Comparison of ENCODE assay signal across 11 cellular contexts in genomic region chr17:32875230-32875903, GRCh38. TPM values are rescaled to one million over a fixed set of nuclear protein-coding genes. Genes with fewer than 3 reads are reported as not detected.
DNase-seq lines count a peak whose midpoint lies in the region; ATAC-seq, FAIRE-seq and TF ChIP-seq lines count a peak whose summit lies in the region.
"Had no signal": no experiment of that assay in that cellular context is flagged by ENCODE, and none has a peak within 500 bp of the region (broad histone marks: within the 10 kb centered on the region; RNA-seq: fewer than 3 reads in every experiment).

No MANE protein-coding gene starts in this region.

- no peaks in the 10 kb centered on the region for H3K9me1 ChIP-seq in endothelial cell of umbilical vein (replicated peaks; ENCODE audit: control insufficient read depth, extremely low read depth, insufficient read depth, low read length)

- H3K4me1 ChIP-seq in OCI-LY3 (ENCODE audit: low read length) (peaks cover 25% of the 10 kb centered on the region), endothelial cell of umbilical vein (ENCODE audit: control insufficient read depth, extremely low read depth, insufficient read depth, low read length) (peaks cover 32% of the 10 kb centered on the region), trophoblast cell (ENCODE audit: control insufficient read depth in 1 of 2, insufficient read depth in 2 of 2, low read length in 2 of 2) (peaks cover 0 to 11% of the 10 kb centered on the region in 2 experiments)

- CTCF ChIA-PET in Calu3 (lab: Charles Lee), result interaction anchor here (0.7 to 3.9 kb wide), 9 partner anchors 40 to 313 kb away, joined by 3 to 67 read pairs (median 6); no protein-coding TSS in a partner anchor
- CTCF ChIA-PET in endothelial cell of umbilical vein (lab: Charles Lee), result interaction anchor here (0.8 to 9.1 kb wide), 20 partner anchors 7 to 391 kb away, joined by 3 to 420 read pairs (median 23); partner anchors contain the start of gene TMEM98

- H2AFZ ChIP-seq in OCI-LY3 (ENCODE audit: low read depth, low read length) (no peak overlapping the region), endothelial cell of umbilical vein (ENCODE audit: low read depth, low read length) (no peak overlapping the region), trophoblast cell (ENCODE audit: insufficient read depth, low read length, poor library complexity) (no peak overlapping the region)

- no peak for TF ChIP-seq CTCF in Calu3 (IDR thresholded peaks at IDR 0.05; ENCODE audit: unreplicated experiment)
- TF ChIP-seq CTCF in OCI-LY3 (IDR thresholded peaks at IDR 0.05; ENCODE audit: low read depth, low read length), result no peak
- TF ChIP-seq CTCF in endothelial cell of umbilical vein (IDR thresholded peaks at IDR 0.05; ENCODE audit: extremely low read depth in 1 of 2, insufficient read depth in 1 of 2, low read depth in 1 of 2, low read length in 2 of 2), result no peak

- H3K27me3 ChIP-seq in OCI-LY3 (ENCODE audit: low read depth, low read length), result no peaks in the 10 kb centered on the region
- no peaks in the 10 kb centered on the region for H3K27me3 ChIP-seq in endothelial cell of umbilical vein (ENCODE audit: control insufficient read depth in 2 of 2, insufficient read depth in 2 of 2, low read length in 2 of 2)
- no peaks in the 10 kb centered on the region for H3K27me3 ChIP-seq in trophoblast cell (ENCODE audit: insufficient read depth, low read length)

- TF ChIP-seq POLR2A in endothelial cell of umbilical vein (IDR thresholded peaks at IDR 0.05; ENCODE audit: low read depth, low read length), result no peak

- H3K9me3 ChIP-seq in OCI-LY3 (ENCODE audit: insufficient read depth, low read length), result no peaks in the 10 kb centered on the region
- H3K9me3 ChIP-seq in endothelial cell of umbilical vein (replicated peaks; ENCODE audit: control insufficient read depth, insufficient read depth, low read length), result no peaks in the 10 kb centered on the region
- no peaks in the 10 kb centered on the region for H3K9me3 ChIP-seq in trophoblast cell (ENCODE audit: insufficient read depth, low read depth, low read length)

- H2BK120ac ChIP-seq in trophoblast cell (ENCODE audit: insufficient read depth, low read length, poor library complexity), result no peak overlapping the region

- FAIRE-seq in endothelial cell of umbilical vein (lab: Jason Lieb, UNC), result no peak
- FAIRE-seq: colon, TTC549 had no signal

- peaks cover 18% of the 10 kb centered on the region for H3K36me3 Mint-ChIP-seq in Calu3 (ENCODE audit: insufficient read depth, unreplicated experiment)

- H3K27me3 Mint-ChIP-seq in Calu3 (ENCODE audit: unreplicated experiment), result no peaks in the 10 kb centered on the region

- H3K27ac ChIP-seq in OCI-LY3 (ENCODE audit: low read length), result no peak overlapping the region
- H3K27ac ChIP-seq in endothelial cell of umbilical vein (ENCODE audit: insufficient read depth, low read depth, low read length), result peak overlapping the region; percentile 77
- no peak overlapping the region for H3K27ac ChIP-seq in trophoblast cell (ENCODE audit: low read depth, low read length)

- no peak for ATAC-seq in GM19463 (IDR thresholded peaks at IDR 0.05; ENCODE audit: unreplicated experiment)
- ATAC-seq in HG03159 (IDR thresholded peaks at IDR 0.05; ENCODE audit: unreplicated experiment), result no peak

- WGBS in trophoblast cell (ENCODE audit: extremely low coverage, insufficient coverage, insufficient read length), result no CpG with 5 or more reads among the region's 2 CpGs

- peaks cover 19% of the 10 kb centered on the region for H3K4me1 Mint-ChIP-seq in Calu3 (ENCODE audit: low read depth, unreplicated experiment)

- H4K8ac ChIP-seq in trophoblast cell (ENCODE audit: low read depth, low read length), result no peak overlapping the region

- intact Hi-C loops in Calu3 (cut with micrococcal nuclease; ENCODE audit: unreplicated experiment) (no loop called here), endothelial cell of umbilical vein (cut with micrococcal nuclease) (loop anchor here (5.0 kb wide), 1 partner anchor 52 kb away; the partner anchor contains the start of gene TMEM98)

- H2AK5ac ChIP-seq in trophoblast cell (ENCODE audit: low read length), result no peak overlapping the region

- no peak overlapping the region for H4K12ac ChIP-seq in trophoblast cell (ENCODE audit: low read depth, low read length)

- H3K27ac Mint-ChIP-seq in Calu3 (ENCODE audit: unreplicated experiment), result no peak overlapping the region

- no peak overlapping the region for H2BK12ac ChIP-seq in trophoblast cell (ENCODE audit: low read length)

- H3K4me3 ChIP-seq in OCI-LY3 (ENCODE audit: low read length) (peak overlapping the region; percentile 79), endothelial cell of umbilical vein (replicated peaks in 1 of 3; ENCODE audit: insufficient read depth in 1 of 3, low read depth in 1 of 3, low read length in 3 of 3) (peak overlapping the region; percentile 46 to 81 (median 72)), trophoblast cell (ENCODE audit: low read depth, low read length) (no peak overlapping the region)

- no peak overlapping the region for H2BK5ac ChIP-seq in trophoblast cell (ENCODE audit: low read depth, low read length, poor library complexity)

- H3K18ac ChIP-seq in trophoblast cell (ENCODE audit: low read length), result no peak overlapping the region

- no peak overlapping the region for H3K14ac ChIP-seq in trophoblast cell (ENCODE audit: low read length)

- H4K91ac ChIP-seq in trophoblast cell (ENCODE audit: low read depth, low read length), result no peak overlapping the region

- H3K4ac ChIP-seq in trophoblast cell (ENCODE audit: low read depth, low read length), result no peak overlapping the region

- H4K20me1 ChIP-seq in OCI-LY3 (ENCODE audit: insufficient read depth, low read length) (peaks cover 48% of the 10 kb centered on the region), endothelial cell of umbilical vein (replicated peaks; ENCODE audit: control insufficient read depth, extremely low read depth, insufficient read depth, low read length) (no peaks in the 10 kb centered on the region)

- H3K4me2 ChIP-seq in OCI-LY3 (ENCODE audit: low read length), result peak overlapping the region; percentile 84
- H3K4me2 ChIP-seq in endothelial cell of umbilical vein (ENCODE audit: insufficient read depth, low read length), result peak overlapping the region; percentile 91
- H3K4me2 ChIP-seq in trophoblast cell (ENCODE audit: low read length), result peak overlapping the region; percentile 88

- no peaks in the 10 kb centered on the region for H3K9me3 Mint-ChIP-seq in Calu3 (ENCODE audit: low read depth, unreplicated experiment)

- DNase-seq in Calu3, result no peak
- DNase-seq in endothelial cell of umbilical vein (ENCODE audit: low read depth, low spot score), result no peak
- DNase-seq in trophoblast cell, result peak in 1 of 2 donors; percentile 32
- no peak for DNase-seq in T1000 (lab: John Stamatoyannopoulos, UW)
- DNase-seq in NCI-H748 (lab: John Stamatoyannopoulos, UW; ENCODE audit: unreplicated experiment), result no peak
- DNase-seq: NCI-H1694 had no signal

- POLR2A ChIA-PET in endothelial cell of umbilical vein (lab: Charles Lee), result interaction anchor here (0.6 to 2.5 kb wide), 2 partner anchors 68 to 70 kb away, joined by 3 to 6 read pairs; no protein-coding TSS in a partner anchor

- no peak overlapping the region for H3K23ac ChIP-seq in trophoblast cell (ENCODE audit: low read length)

- H3K79me2 ChIP-seq in OCI-LY3 (ENCODE audit: low read length) (peaks cover 63% of the 10 kb centered on the region), endothelial cell of umbilical vein (ENCODE audit: control insufficient read depth, insufficient read depth, low read length) (peaks cover 44% of the 10 kb centered on the region), trophoblast cell (ENCODE audit: control insufficient read depth, insufficient read depth, low read length, poor library complexity) (peaks cover 4% of the 10 kb centered on the region)

- peak overlapping the region; percentile 75 for H3K9ac ChIP-seq in OCI-LY3 (ENCODE audit: low read length)
- H3K9ac ChIP-seq in endothelial cell of umbilical vein (replicated peaks; ENCODE audit: extremely low read depth, insufficient read depth, low read length), result peak overlapping the region; percentile 93
- no peak overlapping the region for H3K9ac ChIP-seq in trophoblast cell (ENCODE audit: low read length)

- peaks cover 6% of the 10 kb centered on the region for H3K79me1 ChIP-seq in trophoblast cell (ENCODE audit: low read length)

- BruUV-seq in Calu3 (replicated peaks; lab: Mats Ljungman, UMichigan) (no TSS peak), endothelial cell of umbilical vein (replicated peaks; lab: Mats Ljungman, UMichigan) (no TSS peak)

- dilution Hi-C loops in endothelial cell of umbilical vein (cut with MboI; ENCODE audit: extremely low pct_ligation_motif_present, low sequenced_read_pairs), result no loop called here

- H3K4me3 Mint-ChIP-seq in Calu3 (ENCODE audit: low read depth, unreplicated experiment), result peak overlapping the region; percentile 73

- H3K36me3 ChIP-seq in OCI-LY3 (replicated peaks; ENCODE audit: low read depth, low read length) (peaks cover 14% of the 10 kb centered on the region), endothelial cell of umbilical vein (ENCODE audit: control insufficient read depth in 2 of 2, extremely low read depth in 1 of 2, insufficient read depth in 2 of 2, low read length in 2 of 2) (no peaks in the 10 kb centered on the region), trophoblast cell (ENCODE audit: control insufficient read depth in 1 of 2, insufficient read depth in 2 of 2, low read length in 2 of 2) (peaks cover 0 to 1% of the 10 kb centered on the region in 2 experiments)

RNA-seq across cellular contexts. Expression of gene MYO1D, which starts 1.6 kb away (rescaled TPM):
- total RNA-seq in Calu3 (2022) (51.9 and 57.2 TPM in 2 replicates), endothelial cell of umbilical vein (85.5 and 101 TPM in 2 replicates)
- 34.8 and 37.8 TPM in 2 replicates for polyA plus RNA-seq in endothelial cell of umbilical vein
- polyA plus RNA-seq in endothelial cell of umbilical vein (2011; cell fraction: cytosol; rRNA removed), result 56.3 and 56.6 TPM in 2 replicates
- 44.8 and 49.7 TPM in 2 replicates for polyA plus RNA-seq in endothelial cell of umbilical vein (2011; cell fraction: nucleus; rRNA removed)
- 69.7 and 82.3 TPM in 2 replicates for polyA plus RNA-seq in endothelial cell of umbilical vein (2012)
- polyA minus RNA-seq in endothelial cell of umbilical vein, result 111 and 138 TPM in 2 replicates
- polyA minus RNA-seq in endothelial cell of umbilical vein (2011; cell fraction: cytosol; rRNA and poly(A)+ RNA removed), result not detected
- 149 and 254 TPM in 2 replicates for polyA minus RNA-seq in endothelial cell of umbilical vein (2011; cell fraction: nucleus; rRNA and poly(A)+ RNA removed)
- 18.0 and 18.1 TPM in 2 replicates for polyA plus RNA-seq in trophoblast cell (2013)

RNA-seq across cellular contexts. Expression of gene TMEM98, which starts 52.6 kb away (rescaled TPM):
- total RNA-seq in Calu3 (2022), result 1.9 and 2.1 TPM in 2 replicates
- total RNA-seq in endothelial cell of umbilical vein, result 83.6 and 101 TPM in 2 replicates
- 427 and 456 TPM in 2 replicates for polyA plus RNA-seq in endothelial cell of umbilical vein
- polyA plus RNA-seq in endothelial cell of umbilical vein (2011; cell fraction: cytosol; rRNA removed), result 332 and 366 TPM in 2 replicates
- 220 and 248 TPM in 2 replicates for polyA plus RNA-seq in endothelial cell of umbilical vein (2011; cell fraction: nucleus; rRNA removed)
- 143 and 151 TPM in 2 replicates for polyA plus RNA-seq in endothelial cell of umbilical vein (2012)
- polyA minus RNA-seq in endothelial cell of umbilical vein, result 441 and 489 TPM in 2 replicates
- not detected for polyA minus RNA-seq in endothelial cell of umbilical vein (2011; cell fraction: cytosol; rRNA and poly(A)+ RNA removed)
- 52.7 and 71.3 TPM in 2 replicates for polyA minus RNA-seq in endothelial cell of umbilical vein (2011; cell fraction: nucleus; rRNA and poly(A)+ RNA removed)
- polyA plus RNA-seq in trophoblast cell (2013), result 23.4 and 24.2 TPM in 2 replicates

Comparison
In these comparisons a context has a peak if more than half of its experiments do, and no peak if none do; other contexts are left out.
1. RNA of gene TMEM98, which starts 52.6 kb away (total RNA-seq): 83.6 to 101 TPM in endothelial cell of umbilical vein; 1.9 to 2.1 TPM in Calu3; every median in the first group is over 10 times any median in the second.
2. Peak in every context shown above with its lines, with median percentiles within 50 percentile points of each other: H3K4me2 ChIP-seq.